ENCODE assay signal across 11 cellular contexts in the genomic region with DNA sequence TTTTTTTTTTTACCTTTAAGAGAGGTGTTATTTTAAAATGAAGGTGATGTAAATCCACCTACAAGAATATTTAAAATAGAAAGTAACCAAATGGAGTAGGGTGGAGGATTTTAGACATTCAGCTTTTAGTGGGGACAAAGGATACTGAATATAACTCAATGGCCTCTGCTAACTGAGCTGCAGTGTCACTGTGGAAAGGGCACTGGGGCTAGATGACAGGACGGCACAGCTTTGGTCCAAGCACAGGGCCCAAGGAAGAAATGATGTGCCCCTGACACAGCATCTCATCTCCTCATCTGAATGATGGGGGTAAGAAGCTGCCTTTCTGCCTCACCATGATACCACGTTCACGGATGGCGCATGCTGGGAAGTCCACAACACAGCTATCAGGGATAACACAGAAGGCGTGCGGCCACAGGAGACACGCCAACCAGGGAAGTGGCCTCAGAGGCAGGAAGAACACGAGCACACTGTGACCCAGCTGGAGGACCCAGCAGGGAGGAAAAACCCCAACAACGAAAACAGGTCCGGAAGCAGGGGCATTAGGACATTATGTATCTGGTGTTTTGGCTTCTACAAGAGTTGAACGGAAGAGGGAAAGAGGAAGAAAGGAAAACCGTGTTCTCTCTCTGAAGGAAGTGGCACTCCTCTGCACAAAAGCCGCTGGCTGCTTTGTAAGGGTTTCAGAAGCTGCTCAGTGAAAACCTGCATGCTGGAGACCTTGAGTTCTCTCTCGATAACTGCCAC.
DNase-seq lines count a peak whose midpoint lies in the region; ATAC-seq and TF ChIP-seq lines count a peak whose summit lies in the region.
"Had no signal": no experiment of that assay in that cellular context is flagged by ENCODE, and none has a peak within 500 bp of the region (broad histone marks: within the 10 kb centered on the region; RNA-seq: fewer than 3 reads in every experiment).

No MANE protein-coding gene starts in this region.

- H3K9ac ChIP-seq in neuronal stem cell (ENCODE audit: low read depth, low read length, poor library complexity), result peak overlapping the region; percentile 63

- WGBS in neuronal stem cell (ENCODE audit: extremely low coverage in 2 of 2, insufficient read length in 2 of 2, insufficient replicate concordance in 1 of 2), 2 donors, result no CpG with 5 or more reads among the region's 14 CpGs

- H3K9me3 Mint-ChIP-seq in CD8-positive, alpha-beta T cell, result no peaks in the 10 kb centered on the region

- H3K36me3 Mint-ChIP-seq in CD8-positive, alpha-beta T cell, result peaks cover 48% of the 10 kb centered on the region

- intact Hi-C loops in CD8-positive, alpha-beta T cell (cut with DNase I, micrococcal nuclease), result no loop called here
- intact Hi-C loops in mucosa of descending colon (cut with DNase I, micrococcal nuclease), result no loop called here

- H3K23ac ChIP-seq in neuronal stem cell (ENCODE audit: low read depth, low read length, poor library complexity), result no peak overlapping the region

- H3K36me3 ChIP-seq in CD8-positive, alpha-beta T cell (ENCODE audit: insufficient read depth, low read length), result peaks cover 6% of the 10 kb centered on the region
- H3K36me3 ChIP-seq in neuronal stem cell (replicated peaks in 1 of 2; ENCODE audit: control insufficient read depth in 2 of 2, insufficient read depth in 2 of 2, low read length in 2 of 2) (peaks cover 6 to 56% of the 10 kb centered on the region in 2 donors), mucosa of descending colon (ENCODE audit: low read depth) (no peaks in the 10 kb centered on the region)

- CTCF ChIA-PET in CD8-positive, alpha-beta T cell (lab: Charles Lee), result interaction anchor here (0.7 to 1.3 kb wide), 4 partner anchors 7 to 194 kb away, joined by 3 to 4 read pairs (median 4); no protein-coding TSS in a partner anchor

- H2AK5ac ChIP-seq in neuronal stem cell (ENCODE audit: low read depth, low read length), result no peak overlapping the region

- no peak overlapping the region for H4K8ac ChIP-seq in neuronal stem cell (ENCODE audit: low read depth, low read length)

- ATAC-seq in CD8-positive, alpha-beta T cell, result no peak
- ATAC-seq in GM21515 (IDR thresholded peaks at IDR 0.05; ENCODE audit: unreplicated experiment) (no peak), GM21367 (IDR thresholded peaks at IDR 0.05; ENCODE audit: unreplicated experiment) (no peak), mucosa of descending colon (no peak)

- no peak overlapping the region for H2BK5ac ChIP-seq in neuronal stem cell (ENCODE audit: low read length)

- H2AFZ ChIP-seq in neuronal stem cell (ENCODE audit: low read length), result no peak overlapping the region

- H3K27ac ChIP-seq in CD8-positive, alpha-beta T cell (ENCODE audit: low read depth, low read length), result no peak overlapping the region
- H3K27ac ChIP-seq in neuronal stem cell (replicated peaks; ENCODE audit: low read length), result no peak overlapping the region

- in situ Hi-C loops in KBM-7 (cut with MboI; ENCODE audit: low pct_unique_long_range_greater_than_20kb, low sequenced_read_pairs), result no loop called here

- no peak for DNase-seq in CD8-positive, alpha-beta T cell
- peak; percentile 69 for DNase-seq in KBM-7
- DNase-seq in dermis microvascular lymphatic vessel endothelial cell (ENCODE audit: low read depth in 2 of 2), result peak; percentile 52 to 62
- DNase-seq in neuronal stem cell (ENCODE audit: low spot score), result no peak
- DNase-seq in mucosa of descending colon, result no peak
- no peak for DNase-seq in activated effector memory CD4-positive, alpha-beta T cell treated with Interleukin-2 at 50 U/mL for 16 hours
- DNase-seq: erythroblast, kidney, NCI-H774 had no signal

- H3K4me1 ChIP-seq in CD8-positive, alpha-beta T cell (ENCODE audit: insufficient read depth, low read length), result peaks cover 38% of the 10 kb centered on the region
- H3K4me1 ChIP-seq in neuronal stem cell (ENCODE audit: control insufficient read depth in 2 of 2, insufficient read depth in 1 of 2, low read depth in 1 of 2, low read length in 2 of 2), result peaks cover 0 to 13% of the 10 kb centered on the region in 2 donors
- H3K4me1 ChIP-seq in mucosa of descending colon (ENCODE audit: low read depth), result no peaks in the 10 kb centered on the region

- H3K4me3 ChIP-seq in CD8-positive, alpha-beta T cell (ENCODE audit: low read depth, low read length), result no peak overlapping the region
- H3K4me3 ChIP-seq in neuronal stem cell (ENCODE audit: low read length in 2 of 2) (no peak overlapping the region), mucosa of descending colon (no peak overlapping the region)

- H3K4me2 ChIP-seq in neuronal stem cell (ENCODE audit: insufficient read depth, low read length, poor library complexity, severe bottlenecking), result no peak overlapping the region

- no peak overlapping the region for H2BK12ac ChIP-seq in neuronal stem cell (ENCODE audit: low read length)

- H2BK120ac ChIP-seq in neuronal stem cell (ENCODE audit: low read depth, low read length), result no peak overlapping the region

- H3K9me3 ChIP-seq in CD8-positive, alpha-beta T cell (ENCODE audit: low read length), result no peaks in the 10 kb centered on the region
- no peaks in the 10 kb centered on the region for H3K9me3 ChIP-seq in neuronal stem cell (replicated peaks in 1 of 2; ENCODE audit: control insufficient read depth in 2 of 2, insufficient read depth in 1 of 2, low read depth in 1 of 2, low read length in 2 of 2)
- H3K9me3 ChIP-seq in mucosa of descending colon, result no peaks in the 10 kb centered on the region

- no peaks in the 10 kb centered on the region for H3K79me1 ChIP-seq in neuronal stem cell (ENCODE audit: low read depth, low read length)

- POLR2A ChIA-PET in CD8-positive, alpha-beta T cell (lab: Charles Lee), result interaction anchor here (0.8 kb wide), 1 partner anchor 29 kb away, joined by 3 read pairs; no protein-coding TSS in a partner anchor

- H3K14ac ChIP-seq in neuronal stem cell (ENCODE audit: low read length), result no peak overlapping the region

- H3K4me1 Mint-ChIP-seq in CD8-positive, alpha-beta T cell (ENCODE audit: low read depth), result peaks cover 65% of the 10 kb centered on the region

- peak overlapping the region; percentile 76 for H3K18ac ChIP-seq in neuronal stem cell (ENCODE audit: low read length)

- H3K27me3 Mint-ChIP-seq in CD8-positive, alpha-beta T cell (ENCODE audit: low read depth), result no peaks in the 10 kb centered on the region

- peak overlapping the region; percentile 6 for H3K4me3 Mint-ChIP-seq in CD8-positive, alpha-beta T cell

- no peak overlapping the region for H3K4ac ChIP-seq in neuronal stem cell (ENCODE audit: low read length)

- TF ChIP-seq CTCF in CD8-positive, alpha-beta T cell (IDR thresholded peaks at IDR 0.05), result no peak
- no peak for TF ChIP-seq CTCF in mucosa of descending colon (IDR thresholded peaks at IDR 0.05)

- no peaks in the 10 kb centered on the region for H3K27me3 ChIP-seq in CD8-positive, alpha-beta T cell (ENCODE audit: insufficient read depth, low read length)
- H3K27me3 ChIP-seq in neuronal stem cell (ENCODE audit: control insufficient read depth in 3 of 3, insufficient read depth in 3 of 3, low read depth in 1 of 3, low read length in 3 of 3), result no peaks in the 10 kb centered on the region

- H2BK15ac ChIP-seq in neuronal stem cell (ENCODE audit: low read length), result no peak overlapping the region

- H4K91ac ChIP-seq in neuronal stem cell (ENCODE audit: low read depth, low read length, poor library complexity), result no peak overlapping the region

- H3K27ac Mint-ChIP-seq in CD8-positive, alpha-beta T cell, result peak overlapping the region; percentile 78

Comparison
In these comparisons a context has a peak if more than half of its experiments do, and no peak if none do; other contexts are left out.
1. DNase-seq: peak in KBM-7 (single experiment) and dermis microvascular lymphatic vessel endothelial cell (2 of 2); none in CD8-positive, alpha-beta T cell (0 of 7), neuronal stem cell (single experiment), mucosa of descending colon (0 of 3) and activated effector memory CD4-positive, alpha-beta T cell treated with Interleukin-2 at 50 U/mL for 16 hours (single experiment).